25 cellular contexts compared by ENCODE assay signal in genomic region chr1:89040315-89040626, GRCh38.
"Had no signal": no experiment of that assay in that cellular context is flagged by ENCODE, and none has a peak within 500 bp of the region (broad histone marks: within the 10 kb centered on the region; RNA-seq: fewer than 3 reads in every experiment).

No MANE protein-coding gene starts in this region.

- FAIRE-seq: astrocyte, colon, kidney, small intestine had no signal

- ATAC-seq: lower lobe of right lung, mucosa of descending colon, right lobe of liver, upper lobe of right lung had no signal

- H3K4me1 Mint-ChIP-seq: neural progenitor cell had no signal

- H3K36me3 ChIP-seq: lower lobe of right lung, neural progenitor cell, right lobe of liver, thyroid gland, upper lobe of right lung had no signal

- H3K27me3 ChIP-seq: foreskin keratinocyte, neural progenitor cell, right lobe of liver, thyroid gland, upper lobe of right lung had no signal

- H3K27me3 Mint-ChIP-seq: activated B cell treated with CpG ODN at 0.5 μM for 24 hours; central memory CD8-positive, alpha-beta T cell; naive B cell; stimulated activated naive B cell treated with anti-CD40 and anti-IgM and Interleukin-4, amounts not matched to agents 10 μg/mL and 1 μg/mL and 100 μg/mL, for 72 hours had no signal

- H3K9ac ChIP-seq: neural progenitor cell had no signal

- H3K9me3 ChIP-seq: lower lobe of right lung, right lobe of liver, thyroid gland, upper lobe of right lung had no signal

- DNase-seq: activated B cell treated with CpG ODN at 0.5 μM for 24 hours; activated CD4-positive, alpha-beta memory T cell treated with anti-CD3 and anti-CD28 coated beads for 36 hours; activated CD4-positive, alpha-beta T cell treated with anti-CD3 and anti-CD28 coated beads for 36 hours; activated CD8-positive, alpha-beta memory T cell treated with anti-CD3 and anti-CD28 coated beads, Interleukin-2, amount 10 ng/mL, durations not matched to agents 7 days and 5 days; activated effector memory CD4-positive, alpha-beta T cell treated with anti-CD3 and anti-CD28 coated beads, Interleukin-2, amount 50 U/mL, for 16 hours; activated naive CD4-positive, alpha-beta T cell treated with anti-CD3 and anti-CD28 coated beads, Interleukin-2, amount 50 U/mL, for 16 hours; effector memory CD4-positive, alpha-beta T cell; foreskin keratinocyte; kidney; lower lobe of right lung; mesendoderm; mucosa of descending colon; naive B cell; right lobe of liver; small intestine; stimulated activated CD4-positive, alpha-beta T cell treated with anti-CD3 and anti-CD28 coated beads, Interleukin-15, amount 100 ng/mL, for 24 hours; stimulated activated naive B cell treated with anti-CD40 and anti-IgM and Interleukin-4, amounts not matched to agents 10 μg/mL and 1 μg/mL and 100 μg/mL, for 72 hours; substantia nigra; T1000; thyroid gland; upper lobe of right lung had no signal

- H3K4me3 ChIP-seq: lower lobe of right lung, mucosa of descending colon, neural progenitor cell, right lobe of liver, thyroid gland, upper lobe of right lung had no signal

- H3K36me3 Mint-ChIP-seq: neural progenitor cell had no signal

- H3K4me2 ChIP-seq: neural progenitor cell had no signal

- H3K9me3 Mint-ChIP-seq: activated B cell treated with CpG ODN at 0.5 μM for 24 hours had no signal

- H3K27ac ChIP-seq: foreskin keratinocyte, lower lobe of right lung, neural progenitor cell, right lobe of liver, thyroid gland, upper lobe of right lung had no signal

- H3K4me3 Mint-ChIP-seq: activated B cell treated with CpG ODN at 0.5 μM for 24 hours; activated CD8-positive, alpha-beta memory T cell treated with anti-CD3 and anti-CD28 coated beads, Interleukin-2, amount 10 ng/mL, durations not matched to agents 7 days and 5 days; neural progenitor cell; stimulated activated naive B cell treated with anti-CD40 and anti-IgM and Interleukin-4, amounts not matched to agents 10 μg/mL and 1 μg/mL and 100 μg/mL, for 72 hours had no signal

- H3K4me1 ChIP-seq: lower lobe of right lung, neural progenitor cell, thyroid gland, upper lobe of right lung had no signal

- H2AFZ ChIP-seq: neural progenitor cell had no signal

- H3K27ac Mint-ChIP-seq: activated B cell treated with CpG ODN at 0.5 μM for 24 hours, neural progenitor cell had no signal
